ENCODE assay signal across 17 cellular contexts in genomic region chr12:25025260-25025659, GRCh38.
"Had no signal": no experiment of that assay in that cellular context is flagged by ENCODE, and none has a peak within 500 bp of the region (broad histone marks: within the 10 kb centered on the region; RNA-seq: fewer than 3 reads in every experiment).

No MANE protein-coding gene starts in this region.

- H3K36me3 ChIP-seq: brain microvascular endothelial cell, heart left ventricle, pancreas, uterus had no signal

- H3K27ac ChIP-seq: brain microvascular endothelial cell, heart left ventricle, pancreas, uterus had no signal

- H3K9me3 ChIP-seq: pancreas, uterus had no signal

- ATAC-seq: activated CD8-positive, alpha-beta T cell treated with anti-CD3 and anti-CD28 coated beads, Interleukin-2, amount 10 ng/mL, durations not matched to agents 7 days and 5 days; heart left ventricle; left colon; pancreas; stimulated activated memory B cell treated with anti-CD40 and anti-IgM and Interleukin-4, amounts not matched to agents 10 μg/mL and 1 μg/mL and 100 μg/mL, for 72 hours had no signal

- H3K4me3 ChIP-seq: heart left ventricle, pancreas, uterus had no signal

- H3K27me3 ChIP-seq: brain microvascular endothelial cell, heart left ventricle, pancreas, uterus had no signal

- H3K4me1 ChIP-seq: heart left ventricle, pancreas, uterus had no signal

- DNase-seq: activated B cell treated with CpG ODN at 0.5 μM for 24 hours; activated CD4-positive, alpha-beta T cell treated with anti-CD3 and anti-CD28 coated beads, Interleukin-2, amount 10 ng/mL, durations not matched to agents 24 days and 14 days; activated CD8-positive, alpha-beta memory T cell treated with anti-CD3 and anti-CD28 coated beads, Interleukin-2, amount 50 U/mL, for 4 hours; activated CD8-positive, alpha-beta T cell treated with anti-CD3 and anti-CD28 coated beads, Interleukin-2, amount 10 ng/mL, durations not matched to agents 7 days and 5 days; activated gamma-delta T cell treated with Interleukin-2 at 50 U/mL for 16 hours; anterior cingulate cortex; brain microvascular endothelial cell; cerebellar nuclear complex; endodermal cell; heart left ventricle; left colon; midbrain; pancreas; stimulated activated CD4-positive, alpha-beta T cell treated with anti-CD3 and anti-CD28 coated beads, Interleukin-2, amount 100 ng/mL, for 48 hours; T-helper 2 cell; uterus had no signal
